In genomic region chr10:75425291-75426079, GRCh38 we compare ENCODE assay signal across 21 cellular contexts. TPM values are rescaled to one million over a fixed set of nuclear protein-coding genes. Genes with fewer than 3 reads are reported as not detected.
"Had no signal": no experiment of that assay in that cellular context is flagged by ENCODE, and none has a peak within 500 bp of the region (broad histone marks: within the 10 kb centered on the region; RNA-seq: fewer than 3 reads in every experiment).

No MANE protein-coding gene starts in this region.

- ATAC-seq: HepG2 had no signal

- H3K27ac ChIP-seq: KMS-11 had no signal

- FAIRE-seq: HepG2, RCC 7860 had no signal

- H3K9me3 ChIP-seq: SK-N-SH had no signal

- DNase-seq: IMR-90, Kasumi-1, NCI-H1092, NCI-H1105 treated with DMSO at 0.1 percent for 48 hours, NCI-H1436, NCI-H2029, NCI-H2081 treated with DMSO at 0.1 percent for 48 hours, NCI-H2171 treated with DMSO at 0.1 percent for 48 hours, NCI-H345, NCI-H446 treated with DMSO at 0.1 percent for 48 hours, NCI-H510A treated with DMSO at 0.1 percent for 48 hours, NCI-H526, NCI-H82, RPMI8226, SHP77, SK-N-SH, SW 1271 had no signal

- H3K9ac ChIP-seq: KMS-11, SK-N-SH had no signal

RNA-seq across cellular contexts. Expression of gene LRMDA, which starts 5.9 kb away (rescaled TPM):
- total RNA-seq: HT1080, IMR-90 had no signal
